Comparison of ENCODE assay signal across 8 cellular contexts in the genomic region with DNA sequence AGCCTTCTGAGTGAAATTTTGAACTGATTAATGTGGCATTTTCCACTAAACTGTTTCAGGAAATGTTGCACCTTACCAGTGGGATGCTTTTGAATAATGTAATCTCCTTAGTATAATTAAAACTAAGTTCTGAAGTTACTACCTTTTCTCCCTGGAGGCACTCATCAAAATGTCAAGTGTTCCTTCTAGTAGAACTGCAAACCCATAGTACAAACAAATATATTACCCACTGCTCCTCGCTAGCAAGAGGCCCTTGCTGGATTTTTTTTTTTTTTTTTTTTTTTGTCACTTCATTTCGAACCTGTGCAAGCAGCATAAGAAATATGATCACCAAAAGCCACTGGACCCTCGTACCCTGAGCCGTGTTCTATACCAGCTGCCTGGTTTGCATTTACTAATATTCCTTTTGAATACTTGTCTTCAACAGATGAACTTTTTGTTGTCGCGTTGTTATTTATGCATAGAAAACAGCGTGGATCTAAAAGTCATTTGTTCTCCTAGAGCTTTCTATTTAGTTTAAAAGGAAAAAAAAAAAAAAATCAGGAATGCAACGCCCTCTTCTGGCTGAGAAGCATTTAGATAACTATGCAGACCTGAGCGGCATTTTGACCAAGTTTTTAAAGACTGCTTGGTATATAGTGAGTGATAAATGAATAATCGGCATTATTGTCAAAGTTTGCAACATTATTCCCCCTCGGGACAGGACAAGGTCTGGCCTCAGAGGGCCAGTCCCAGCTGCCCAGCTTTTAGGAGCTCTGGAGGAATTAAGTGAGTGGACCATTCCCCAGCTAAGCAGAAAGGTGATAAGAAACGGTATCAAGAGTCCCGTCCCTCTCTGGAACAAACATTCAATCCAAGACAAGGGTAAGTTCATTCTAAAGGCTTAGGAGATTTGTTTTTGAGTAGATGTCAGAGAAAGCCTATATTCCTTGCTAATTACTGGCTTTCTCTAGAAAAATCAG.
DNase-seq lines count a peak whose midpoint lies in the region; ATAC-seq, FAIRE-seq and TF ChIP-seq lines count a peak whose summit lies in the region.

No MANE protein-coding gene starts in this region.

- no peaks in the 10 kb centered on the region for H3K9me3 ChIP-seq in body of pancreas

- peak; percentile 59 for ATAC-seq in body of pancreas
- ATAC-seq in HG02588 (IDR thresholded peaks at IDR 0.05; ENCODE audit: unreplicated experiment) = no peak
- ATAC-seq in GM18909 (IDR thresholded peaks at IDR 0.05; ENCODE audit: poor library complexity, unreplicated experiment) = no peak

- peak; percentile 80 for TF ChIP-seq CTCF in LNCAP (IDR thresholded peaks at IDR 0.05)
- TF ChIP-seq CTCF in body of pancreas (IDR thresholded peaks at IDR 0.05) = peak; percentile 25 to 59 (median 44)
- peak; percentile 56 for TF ChIP-seq CTCF in mesothelial cell of epicardium (IDR thresholded peaks at IDR 0.05; ENCODE audit: unreplicated experiment)

- 8 to 9% methylated on average over 13 of the region's 13 CpGs for WGBS in body of pancreas, 2 donors

- no peak overlapping the region for H3K4me3 Mint-ChIP-seq in mesothelial cell of epicardium

- DNase-seq in Daoy (ENCODE audit: low read depth) (peak; percentile 13), body of pancreas (no peak), mesothelial cell of epicardium (ENCODE audit: low spot score in 2 of 2, unreplicated experiment in 2 of 2) (no peak), GM19239 (ENCODE audit: insufficient read length, low spot score) (no peak)
- DNase-seq in stimulated activated CD4-positive, alpha-beta T cell treated with anti-CD3 and anti-CD28 coated beads, Interleukin-15, amount 100 ng/mL, for 24 hours = no peak

- H3K36me3 Mint-ChIP-seq in mesothelial cell of epicardium = no peaks in the 10 kb centered on the region

- no peaks in the 10 kb centered on the region for H3K27me3 ChIP-seq in body of pancreas

- no peaks in the 10 kb centered on the region for H3K36me3 ChIP-seq in body of pancreas (replicated peaks in 1 of 2; ENCODE audit: insufficient read depth in 1 of 2, low read depth in 2 of 2)

- no peaks in the 10 kb centered on the region for H3K9me3 Mint-ChIP-seq in mesothelial cell of epicardium

- H3K27me3 Mint-ChIP-seq in mesothelial cell of epicardium (ENCODE audit: low read depth) = peaks cover 48% of the 10 kb centered on the region

- H3K27ac Mint-ChIP-seq in mesothelial cell of epicardium = no peak overlapping the region

- TF ChIP-seq POLR2A in body of pancreas (IDR thresholded peaks at IDR 0.05) = no peak

- peaks cover 21% of the 10 kb centered on the region for H3K4me1 Mint-ChIP-seq in mesothelial cell of epicardium

- H3K4me3 ChIP-seq in body of pancreas = no peak overlapping the region

- H3K27ac ChIP-seq in body of pancreas = no peak overlapping the region

- intact Hi-C loops in body of pancreas (cut with DNase I) = no loop called here

- H3K4me1 ChIP-seq in body of pancreas = peaks cover 16% of the 10 kb centered on the region

- no peak for FAIRE-seq in GM19239 (lab: Jason Lieb, UNC)
